ENCODE assay signal across 1 cellular context in genomic region chr7:106679153-106679931, GRCh38.
TF ChIP-seq lines count a peak whose summit lies in the region.

No MANE protein-coding gene starts in this region.

TF ChIP-seq in K562, 482 proteins besides CTCF, POLR2A, EP300 and RAD21 (continued from another document and continues in another):
- no peak for TF ChIP-seq SNIP1 (IDR thresholded peaks at IDR 0.05; ENCODE audit: low read depth)
- TF ChIP-seq PHTF2 (CRISPR knock-in tag; IDR thresholded peaks at IDR 0.05): no peak
- no peak for TF ChIP-seq NCOA4 (IDR thresholded peaks at IDR 0.05; ENCODE audit: partially characterized antibody)
- no peak for TF ChIP-seq HNRNPK (IDR thresholded peaks at IDR 0.05; ENCODE audit: low read depth, low read length, poor library complexity, severe bottlenecking)
- no peak for TF ChIP-seq ZNF274 (IDR thresholded peaks at IDR 0.05; ENCODE audit: borderline replicate concordance, low read depth, low read length)
- TF ChIP-seq CHD1 (IDR thresholded peaks at IDR 0.05; ENCODE audit: low read length): no peak
- TF ChIP-seq SIN3A (IDR thresholded peaks at IDR 0.05; ENCODE audit: borderline replicate concordance in 2 of 2, control insufficient read depth in 1 of 2, low read depth in 2 of 2, low read length in 2 of 2): no peak
- peak; percentile 79 for TF ChIP-seq NCOR1 (IDR thresholded peaks at IDR 0.05)
- no peak for TF ChIP-seq ZNF174 (CRISPR knock-in tag; IDR thresholded peaks at IDR 0.05)
- no peak for TF ChIP-seq ZKSCAN3 (CRISPR knock-in tag; IDR thresholded peaks at IDR 0.05)
- no peak for TF ChIP-seq CREB1 (IDR thresholded peaks at IDR 0.05)
- TF ChIP-seq CREB1 (CRISPR knock-in tag; IDR thresholded peaks at IDR 0.05): no peak
- peak; percentile 73 for TF ChIP-seq ZNF175 (CRISPR knock-in tag; IDR thresholded peaks at IDR 0.05; ENCODE audit: low read depth)
- peak; percentile 44; the same call in 1 of the 2 replicates for TF ChIP-seq ELF1 (tag; IDR thresholded peaks at IDR 0.05)
- TF ChIP-seq CHD7 (IDR thresholded peaks at IDR 0.05; ENCODE audit: low read depth, low read length): no peak
- TF ChIP-seq THAP12 (CRISPR knock-in tag; IDR thresholded peaks at IDR 0.05): no peak
- 0 out of 4 replicates have a peak, but pooled peaks of 1 of the 2 experiments have one; percentile 45 for TF ChIP-seq HDAC1 (IDR thresholded peaks at IDR 0.05)
- no peak for TF ChIP-seq BRD9 (IDR thresholded peaks at IDR 0.05; ENCODE audit: low read depth, partially characterized antibody)
- TF ChIP-seq ZNF24 (IDR thresholded peaks at IDR 0.05): no peak
- TF ChIP-seq NFIC (IDR thresholded peaks at IDR 0.05): no peak; the same call in 1 of the 2 replicates
- no peak for TF ChIP-seq SMARCB1 (IDR thresholded peaks at IDR 0.05; ENCODE audit: insufficient read length, low read depth)
- TF ChIP-seq CHCHD3 (CRISPR knock-in tag; IDR thresholded peaks at IDR 0.05): no peak
- TF ChIP-seq PHB2 (IDR thresholded peaks at IDR 0.05; ENCODE audit: low read depth): no peak
- TF ChIP-seq EP400 (IDR thresholded peaks at IDR 0.05): peak; percentile 68
- TF ChIP-seq HSF4 (CRISPR knock-in tag; IDR thresholded peaks at IDR 0.05; ENCODE audit: borderline replicate concordance): no peak
- TF ChIP-seq ETV6 (IDR thresholded peaks at IDR 0.05; ENCODE audit: borderline replicate concordance in 1 of 2, low read depth in 2 of 2, low read length in 1 of 2): no peak; a peak in 1 of 4 replicates
- no peak for TF ChIP-seq ETV6 (CRISPR knock-in tag; IDR thresholded peaks at IDR 0.05; ENCODE audit: borderline replicate concordance)
- no peak for TF ChIP-seq PRPF4 (IDR thresholded peaks at IDR 0.05; ENCODE audit: insufficient read depth, low read depth, low read length, poor library complexity, severe bottlenecking)
- no peak for TF ChIP-seq ZFX (CRISPR knock-in tag; IDR thresholded peaks at IDR 0.05)
- TF ChIP-seq MYC (IDR thresholded peaks at IDR 0.05; ENCODE audit: low read depth, low read length): no peak
- TF ChIP-seq MYC (CRISPR knock-in tag; IDR thresholded peaks at IDR 0.05; ENCODE audit: borderline replicate concordance, low read depth): no peak
- no peak; a peak in 1 of 4 replicates for TF ChIP-seq FOXK2 (conservative IDR thresholded peaks at IDR 0.05 in 1 of 2, IDR thresholded peaks at IDR 0.05 in 1 of 2; ENCODE audit: low read depth in 2 of 2)
- no peak for TF ChIP-seq PATZ1 (CRISPR knock-in tag; IDR thresholded peaks at IDR 0.05; ENCODE audit: borderline replicate concordance)
- TF ChIP-seq ARID2 (IDR thresholded peaks at IDR 0.05): no peak; the same call in 1 of the 2 replicates
- no peak for TF ChIP-seq BRCA1 (IDR thresholded peaks at IDR 0.05)
- no peak for TF ChIP-seq BRCA1 (CRISPR knock-in tag; IDR thresholded peaks at IDR 0.05)
- no peak for TF ChIP-seq PCBP1 (IDR thresholded peaks at IDR 0.05; ENCODE audit: low read depth, low read length, poor library complexity, severe bottlenecking)
- TF ChIP-seq SLC30A9 (CRISPR knock-in tag; IDR thresholded peaks at IDR 0.05): no peak
- peak; percentile 60 for TF ChIP-seq MITF (IDR thresholded peaks at IDR 0.05)
- TF ChIP-seq KLF10 (CRISPR knock-in tag; IDR thresholded peaks at IDR 0.05): no peak; the same call in 1 of the 2 replicates
- no peak for TF ChIP-seq HNRNPH1 (optimal IDR thresholded peaks at IDR 0.05; ENCODE audit: low read depth, low read length)
- no peak for TF ChIP-seq SP2 (IDR thresholded peaks at IDR 0.05; ENCODE audit: extremely low read depth, low read depth, low read length, poor library complexity, severe bottlenecking)
- TF ChIP-seq ZNF766 (CRISPR knock-in tag; conservative IDR thresholded peaks at IDR 0.05): peak; percentile 94
- no peak for TF ChIP-seq RBM39 (optimal IDR thresholded peaks at IDR 0.05; ENCODE audit: low read depth, low read length)
- peak in 1 of 2 experiments; percentile 87; a peak in 2 of 4 replicates for TF ChIP-seq NONO (IDR thresholded peaks at IDR 0.05; ENCODE audit: low read depth in 2 of 2, low read length in 1 of 2)
- TF ChIP-seq SMAD2 (IDR thresholded peaks at IDR 0.05; ENCODE audit: low read depth, low read length): no peak
- peak; percentile 23; the same call in 1 of the 2 replicates for TF ChIP-seq TRIM28 (IDR thresholded peaks at IDR 0.05)
- TF ChIP-seq ZNF512 (tag; IDR thresholded peaks at IDR 0.05): no peak
- TF ChIP-seq TSC22D4 (tag; IDR thresholded peaks at IDR 0.05): no peak
- TF ChIP-seq MEF2D (tag; conservative IDR thresholded peaks at IDR 0.05; ENCODE audit: low read depth): peak; percentile 60; the same call in 1 of the 2 replicates
- TF ChIP-seq EHMT2 (IDR thresholded peaks at IDR 0.05): peak; percentile 90; the same call in 1 of the 2 replicates
- no peak for TF ChIP-seq MAX (CRISPR knock-in tag; IDR thresholded peaks at IDR 0.05)
- TF ChIP-seq HDAC3 (IDR thresholded peaks at IDR 0.05; ENCODE audit: borderline replicate concordance, partially characterized antibody): peak; percentile 84
- peak; percentile 96 for TF ChIP-seq SMARCE1 (IDR thresholded peaks at IDR 0.05)
- peak; percentile 36; the same call in 1 of the 2 replicates for TF ChIP-seq NFE2 (IDR thresholded peaks at IDR 0.05; ENCODE audit: low read depth)
